Comparison of ENCODE assay signal across 8 cellular contexts in genomic region chr19:1260749-1261511, GRCh38. TPM values are rescaled to one million over a fixed set of nuclear protein-coding genes. Genes with fewer than 3 reads are reported as not detected.
A peak's percentile ranks its signal among the peaks of the same experiment; 100 is the strongest.
DNase-seq lines count a peak whose midpoint lies in the region; ATAC-seq, FAIRE-seq and TF ChIP-seq lines count a peak whose summit lies in the region.

No MANE protein-coding gene starts in this region.

- no peak for FAIRE-seq in pancreas (lab: Jason Lieb, UNC)

- TF ChIP-seq CTCF in GM06990 (IDR thresholded peaks at IDR 0.05; ENCODE audit: insufficient read depth, low read length, poor library complexity, severe bottlenecking) (no peak), pancreas (IDR thresholded peaks at IDR 0.05) (no peak), thyroid gland (IDR thresholded peaks at IDR 0.05) (no peak)

- peak overlapping the region; percentile 81 for H3K4me3 ChIP-seq in GM06990 (replicated peaks; ENCODE audit: low read depth, low read length)
- H3K4me3 ChIP-seq in pancreas = peak overlapping the region; percentile 41 to 73 (median 52)
- peak overlapping the region in 2 of 3 donors; percentile 49 to 71 for H3K4me3 ChIP-seq in thyroid gland (replicated peaks in 1 of 3)

- H3K4me1 Mint-ChIP-seq in activated naive CD8-positive, alpha-beta T cell treated with anti-CD3 and anti-CD28 coated beads for 36 hours = peaks cover 57% of the 10 kb centered on the region

- peaks cover 22% of the 10 kb centered on the region for H3K36me3 Mint-ChIP-seq in activated naive CD8-positive, alpha-beta T cell treated with anti-CD3 and anti-CD28 coated beads for 36 hours

- 1% methylated on average over 48 to 82 of the region's 82 CpGs for WGBS in pancreas, 2 donors
- 1% methylated on average over 8 to 51 of the region's 82 CpGs for WGBS in thyroid gland, 2 donors

- H3K4me3 Mint-ChIP-seq in activated naive CD8-positive, alpha-beta T cell treated with anti-CD3 and anti-CD28 coated beads for 36 hours = peak overlapping the region; percentile 97

- no peaks in the 10 kb centered on the region for H3K27me3 Mint-ChIP-seq in activated naive CD8-positive, alpha-beta T cell treated with anti-CD3 and anti-CD28 coated beads for 36 hours

- DNase-seq in GM06990 (ENCODE audit: extremely low read depth, insufficient read length) (peak; percentile 99), NCI-H1417 (lab: John Stamatoyannopoulos, UW) (peak; percentile 98 to 99 (median 98)), SKM-1 treated with dmso at 0.1 percent for 144 hours (lab: John Stamatoyannopoulos, UW; ENCODE audit: unreplicated experiment) (peak; percentile 93), Right ventricle myocardium inferior (ENCODE audit: missing footprints) (peak; percentile 98), pancreas (peak; percentile 94 to 99 (median 97)), thyroid gland (peak; percentile 95 to 96)
- DNase-seq in activated naive CD8-positive, alpha-beta T cell treated with anti-CD3 and anti-CD28 coated beads for 36 hours = peak; percentile 99

- H3K4me1 ChIP-seq in pancreas (peaks cover 23 to 64% (median 27%) of the 10 kb centered on the region in 3 donors), thyroid gland (peaks cover 40 to 77% of the 10 kb centered on the region in 2 donors)

- TF ChIP-seq POLR2A in thyroid gland (IDR thresholded peaks at IDR 0.05) = peak; percentile 15 to 88

- H3K27ac Mint-ChIP-seq in activated naive CD8-positive, alpha-beta T cell treated with anti-CD3 and anti-CD28 coated beads for 36 hours = peak overlapping the region; percentile 98

- ATAC-seq in HG02610 (IDR thresholded peaks at IDR 0.05; ENCODE audit: unreplicated experiment) (peak; percentile 59), Right ventricle myocardium inferior (peak; percentile 87), pancreas (peak; percentile 66 to 79 (median 74))

- H3K27ac ChIP-seq in pancreas (peak overlapping the region; percentile 95 to 98 (median 97)), thyroid gland (peak overlapping the region; percentile 95 to 97 (median 96))

- intact Hi-C loops in Right ventricle myocardium inferior (cut with DNase I) = no loop called here
- intact Hi-C loops in pancreas (cut with DNase I) = no loop called here
- intact Hi-C loops in thyroid gland (cut with DNase I) = no loop called here

- no peaks in the 10 kb centered on the region for H3K9me3 Mint-ChIP-seq in activated naive CD8-positive, alpha-beta T cell treated with anti-CD3 and anti-CD28 coated beads for 36 hours

- H3K9me3 ChIP-seq in pancreas (no peaks in the 10 kb centered on the region), thyroid gland (no peaks in the 10 kb centered on the region)

- H3K36me3 ChIP-seq in GM06990 (ENCODE audit: control insufficient read depth, insufficient read depth, low read length) = peaks cover 11% of the 10 kb centered on the region
- peaks cover 0 to 18% (median 11%) of the 10 kb centered on the region in 3 donors for H3K36me3 ChIP-seq in pancreas
- H3K36me3 ChIP-seq in thyroid gland = peaks cover 18 to 29% of the 10 kb centered on the region in 2 donors

- H3K27me3 ChIP-seq in GM06990 (replicated peaks; ENCODE audit: control insufficient read depth, insufficient read depth, low read length) (no peaks in the 10 kb centered on the region), pancreas (no peaks in the 10 kb centered on the region), thyroid gland (no peaks in the 10 kb centered on the region)

RNA-seq across cellular contexts. Expression of gene CIRBP, which starts 8.2 kb away (rescaled TPM):
- 100 to 1,000 TPM; 208 to 216 TPM for total RNA-seq in activated naive CD8-positive, alpha-beta T cell treated with anti-CD3 and anti-CD28 coated beads for 36 hours
- 219 TPM for total RNA-seq in Right ventricle myocardium inferior
- 100 to 1,000 TPM; 232 to 607 (median 483) TPM for total RNA-seq in pancreas
- 1,000 to 10,000 TPM in 1 of 2 donors, 100 to 1,000 TPM in 1; 802 to 1,009 TPM for polyA plus RNA-seq in pancreas
- total RNA-seq in thyroid gland = 1,000 to 10,000 TPM in 2 of 4 donors, 100 to 1,000 TPM in 2; 679 to 1,194 (median 893) TPM

RNA-seq across cellular contexts. Expression of gene MIDN, which starts 12.5 kb away (rescaled TPM):
- 10 to 100 TPM; 29.3 to 29.6 TPM for total RNA-seq in activated naive CD8-positive, alpha-beta T cell treated with anti-CD3 and anti-CD28 coated beads for 36 hours
- total RNA-seq in Right ventricle myocardium inferior = 62.8 TPM
- total RNA-seq in pancreas = 10 to 100 TPM; 32.1 to 78.0 (median 49.1) TPM
- polyA plus RNA-seq in pancreas = 10 to 100 TPM; 36.6 to 49.1 TPM
- 10 to 100 TPM; 16.2 to 89.2 (median 17.9) TPM for total RNA-seq in thyroid gland

RNA-seq across cellular contexts. Expression of gene FAM174C, which starts 14.4 kb away (rescaled TPM):
- 100 to 1,000 TPM in 1 of 2 experiments, 10 to 100 TPM in 1; 99.8 to 101 TPM for total RNA-seq in activated naive CD8-positive, alpha-beta T cell treated with anti-CD3 and anti-CD28 coated beads for 36 hours
- total RNA-seq in Right ventricle myocardium inferior (13.1 TPM), pancreas (10 to 100 TPM; 16.1 to 26.1 (median 22.9) TPM), thyroid gland (100 to 1,000 TPM in 1 of 4 donors, 10 to 100 TPM in 3; 50.8 to 114 (median 64.6) TPM)
- polyA plus RNA-seq in pancreas = 10 to 100 TPM; 69.8 to 83.4 TPM

RNA-seq across cellular contexts. Expression of gene ATP5F1D, which starts 19.4 kb away (rescaled TPM):
- total RNA-seq in activated naive CD8-positive, alpha-beta T cell treated with anti-CD3 and anti-CD28 coated beads for 36 hours = 100 to 1,000 TPM; 175 to 177 TPM
- 656 TPM for total RNA-seq in Right ventricle myocardium inferior
- total RNA-seq in pancreas = 100 to 1,000 TPM in 5 of 6 donors, 10 to 100 TPM in 1; 97.3 to 192 (median 149) TPM
- 100 to 1,000 TPM; 173 to 515 TPM for polyA plus RNA-seq in pancreas
- total RNA-seq in thyroid gland = 100 to 1,000 TPM in 1 of 4 donors, 10 to 100 TPM in 3; 39.2 to 182 (median 83.0) TPM

RNA-seq across cellular contexts. Expression of gene CBARP, which starts 23.1 kb away (rescaled TPM):
- total RNA-seq in activated naive CD8-positive, alpha-beta T cell treated with anti-CD3 and anti-CD28 coated beads for 36 hours = under 1 TPM; 0.33 to 0.46 TPM
- total RNA-seq in Right ventricle myocardium inferior = 1.2 TPM
- 1 to 10 TPM in 1 of 6 donors, under 1 TPM in 5; 0.16 to 1.1 (median 0.51) TPM for total RNA-seq in pancreas
- 1 to 10 TPM; 2.0 to 2.6 TPM for polyA plus RNA-seq in pancreas
- total RNA-seq in thyroid gland = 1 to 10 TPM in 3 of 4 donors, under 1 TPM in 1; 0.73 to 3.2 (median 1.5) TPM

Comparison
In these comparisons a context has a peak if more than half of its experiments do, and no peak if none do; other contexts are left out.
1. Peak in every context shown above with its lines: DNase-seq, ATAC-seq, H3K4me3 ChIP-seq and H3K27ac ChIP-seq.